8 cellular contexts compared by ENCODE assay signal in the genomic region with DNA sequence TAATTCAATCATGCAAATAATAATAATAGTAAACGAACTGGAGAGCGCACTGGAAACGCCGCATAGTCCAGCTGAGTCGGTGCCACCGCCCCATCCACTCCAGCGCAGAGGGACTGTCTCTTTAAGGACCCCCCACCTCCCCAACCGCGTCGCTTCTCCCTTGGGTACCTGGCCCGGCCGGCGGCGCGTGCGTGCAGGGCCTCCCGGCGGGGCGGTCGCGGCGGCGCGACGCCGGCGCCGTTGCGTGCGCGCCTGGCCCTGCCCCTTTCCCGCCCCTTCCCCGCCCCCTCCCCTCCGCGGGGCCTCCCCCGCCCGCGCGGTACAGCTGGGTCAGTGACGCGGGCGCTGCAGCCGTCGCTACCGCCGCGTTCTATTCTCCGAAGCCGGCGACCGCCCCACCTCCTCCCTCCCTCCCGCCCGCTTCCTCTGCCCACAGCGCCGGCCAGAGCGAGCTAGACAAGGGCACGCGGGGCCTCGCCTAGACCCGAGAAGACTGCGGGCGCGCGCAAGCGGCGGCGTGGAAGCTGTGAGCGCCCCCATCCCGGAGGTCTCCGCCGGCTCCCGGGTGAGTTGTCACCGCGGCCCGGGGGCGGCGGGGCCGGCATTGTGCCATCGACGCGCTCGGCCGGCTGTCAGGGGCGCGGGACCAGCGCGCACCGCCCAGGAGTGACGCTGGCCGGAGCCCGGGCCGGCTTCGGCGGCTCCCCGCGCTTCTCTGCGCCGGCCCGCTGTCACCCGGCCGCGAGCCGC. TPM values are rescaled to one million over a fixed set of nuclear protein-coding genes. Genes with fewer than 3 reads are reported as not detected.
DNase-seq lines count a peak whose midpoint lies in the region; ATAC-seq and TF ChIP-seq lines count a peak whose summit lies in the region.

A gene with protein sequence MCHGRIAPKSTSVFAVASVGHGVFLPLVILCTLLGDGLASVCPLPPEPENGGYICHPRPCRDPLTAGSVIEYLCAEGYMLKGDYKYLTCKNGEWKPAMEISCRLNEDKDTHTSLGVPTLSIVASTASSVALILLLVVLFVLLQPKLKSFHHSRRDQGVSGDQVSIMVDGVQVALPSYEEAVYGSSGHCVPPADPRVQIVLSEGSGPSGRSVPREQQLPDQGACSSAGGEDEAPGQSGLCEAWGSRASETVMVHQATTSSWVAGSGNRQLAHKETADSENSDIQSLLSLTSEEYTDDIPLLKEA (plus strand): TSS at position 333 of the 750 bp plus-strand sequence. CDS start 46,997 bp downstream, outside the sequence.

- H3K79me2 ChIP-seq in mammary epithelial cell (ENCODE audit: insufficient read depth, low read length) (peaks cover 49% of the 10 kb centered on the region), smooth muscle cell (ENCODE audit: low read depth) (peaks cover 44% of the 10 kb centered on the region)

- WGBS in mammary epithelial cell (ENCODE audit: low coverage, missing lambda C conversion rate) = under 1% methylated on average over 25 of the region's 103 CpGs
- 1% methylated on average over 51 of the region's 103 CpGs for WGBS in smooth muscle cell (ENCODE audit: low lambda C conversion rate)

- no TSS peak for BruUV-seq in mammary epithelial cell (replicated peaks; lab: Mats Ljungman, UMichigan)

- CTCF ChIA-PET in WTC11 (lab: Charles Lee) (interaction anchor here (0.9 to 1.6 kb wide), 4 partner anchors 17 to 116 kb away, joined by 4 to 5 read pairs (median 4); no protein-coding TSS in a partner anchor), mammary epithelial cell (lab: Charles Lee; ENCODE audit: low non-redundant PET) (no interaction called here)

- H3K4me1 Mint-ChIP-seq in WTC11 = peaks cover 45% of the 10 kb centered on the region

- H3K4me2 ChIP-seq in mammary epithelial cell (ENCODE audit: insufficient read depth, low read depth, low read length) (peak within 1 kb of the TSS; percentile 85), smooth muscle cell (peak within 1 kb of the TSS; percentile 100)

- peaks cover 39% of the 10 kb centered on the region for H3K4me1 ChIP-seq in mammary epithelial cell (ENCODE audit: insufficient read depth, low read length)
- peaks cover 49% of the 10 kb centered on the region for H3K4me1 ChIP-seq in smooth muscle cell (ENCODE audit: low read depth)

- DNase-seq in A172 (ENCODE audit: low spot score) (peak; percentile 42), NCI-H2227 (lab: John Stamatoyannopoulos, UW; ENCODE audit: unreplicated experiment) (peak; percentile 92), WTC11 (ENCODE audit: low spot score) (peak; percentile 81), mammary epithelial cell (peak; percentile 83), iPS-NIHi7 (ENCODE audit: extremely low spot score) (peak; percentile 93), smooth muscle cell (lab: John Stamatoyannopoulos, UW; ENCODE audit: unreplicated experiment) (peak; percentile 77)

- intact Hi-C loops in mammary epithelial cell (cut with micrococcal nuclease) = loop anchor here (1.0 to 2.0 kb wide), 3 partner anchors 27 to 106 kb away; no protein-coding TSS in a partner anchor

- H3K4me3 Mint-ChIP-seq in WTC11 = peak within 1 kb of the TSS; percentile 84

- H3K36me3 Mint-ChIP-seq in WTC11 = no peaks in the 10 kb centered on the region

- H3K9me3 Mint-ChIP-seq in WTC11 = no peaks in the 10 kb centered on the region

- TF ChIP-seq CTCF in WTC11 (IDR thresholded peaks at IDR 0.05) (no peak), mammary epithelial cell (conservative IDR thresholded peaks at IDR 0.05 in 1 of 2, IDR thresholded peaks at IDR 0.05 in 1 of 2; ENCODE audit: extremely low read depth in 1 of 2, insufficient read depth in 1 of 2, low read depth in 1 of 2, low read length in 2 of 2) (no peak), smooth muscle cell (IDR thresholded peaks at IDR 0.05; ENCODE audit: borderline replicate concordance, insufficient read depth, poor library complexity, severe bottlenecking) (no peak)

- H3K27me3 ChIP-seq in mammary epithelial cell (ENCODE audit: insufficient read depth, low read length) (no peaks in the 10 kb centered on the region), smooth muscle cell (ENCODE audit: low read depth) (no peaks in the 10 kb centered on the region)

- ATAC-seq in GM18868 (IDR thresholded peaks at IDR 0.05; ENCODE audit: unreplicated experiment) = peak; percentile 66
- peak; percentile 44 for ATAC-seq in HG03108 (IDR thresholded peaks at IDR 0.05; ENCODE audit: unreplicated experiment)
- peak; percentile 78 for ATAC-seq in WTC11

- H4K20me1 ChIP-seq in mammary epithelial cell (ENCODE audit: insufficient read depth, low read length) (no peaks in the 10 kb centered on the region), smooth muscle cell (ENCODE audit: low read depth) (peaks cover 44% of the 10 kb centered on the region)

- POLR2A ChIA-PET in WTC11 (lab: Charles Lee) = interaction anchor here (0.6 kb wide), 1 partner anchor 16 kb away, joined by 3 read pairs; no protein-coding TSS in a partner anchor

- in situ Hi-C loops in mammary epithelial cell (cut with MboI; ENCODE audit: low sequenced_read_pairs in 2 of 2) = no loop called here

- no peaks in the 10 kb centered on the region for H3K36me3 ChIP-seq in mammary epithelial cell (ENCODE audit: insufficient read depth, low read length)
- H3K36me3 ChIP-seq in smooth muscle cell (ENCODE audit: low read depth) = no peaks in the 10 kb centered on the region

- H3K27ac ChIP-seq in mammary epithelial cell (ENCODE audit: insufficient read depth, low read depth, low read length) (peak within 1 kb of the TSS; percentile 93), smooth muscle cell (ENCODE audit: low read depth) (peak within 1 kb of the TSS; percentile 91)

- peak within 1 kb of the TSS; percentile 96 for H3K9ac ChIP-seq in mammary epithelial cell (ENCODE audit: insufficient read depth, low read length)
- peak within 1 kb of the TSS; percentile 95 for H3K9ac ChIP-seq in smooth muscle cell (ENCODE audit: low read depth)

- H3K4me3 ChIP-seq in mammary epithelial cell (replicated peaks in 1 of 3; ENCODE audit: insufficient read depth in 1 of 3, low read depth in 2 of 3, low read length in 3 of 3) (peak within 1 kb of the TSS; percentile 78 to 82 (median 79)), smooth muscle cell (peak within 1 kb of the TSS; percentile 96)

- H2AFZ ChIP-seq in mammary epithelial cell (ENCODE audit: low read depth, low read length) = peak within 1 kb of the TSS; percentile 86
- H2AFZ ChIP-seq in smooth muscle cell (ENCODE audit: low read depth) = peak within 1 kb of the TSS; percentile 92

- peak within 1 kb of the TSS; percentile 60; the same call in 1 of the 2 replicates for H3K27ac Mint-ChIP-seq in WTC11

- H3K9me3 ChIP-seq in mammary epithelial cell (replicated peaks; ENCODE audit: insufficient read depth, low read length) (no peaks in the 10 kb centered on the region), smooth muscle cell (replicated peaks; ENCODE audit: low read depth) (no peaks in the 10 kb centered on the region)

- peaks cover 14% of the 10 kb centered on the region for H3F3A ChIP-seq in smooth muscle cell (ENCODE audit: low read depth)

- dilution Hi-C loops in mammary epithelial cell (cut with HindIII; ENCODE audit: low sequenced_read_pairs) = no loop called here

- H3K27me3 Mint-ChIP-seq in WTC11 (ENCODE audit: low read depth) = peaks cover 10% of the 10 kb centered on the region

TF ChIP-seq in WTC11, 78 proteins besides CTCF, POLR2A, EP300 and RAD21 (continues in another document):
- TF ChIP-seq SP1 (CRISPR knock-in tag; conservative IDR thresholded peaks at IDR 0.05) (peak; percentile 48; the same call in 1 of the 2 replicates), FOXK1 (CRISPR knock-in tag; IDR thresholded peaks at IDR 0.05) (0 out of 2 replicates have a peak, but pooled peaks have one; percentile 15), ZNF423 (CRISPR knock-in tag; IDR thresholded peaks at IDR 0.05) (peak; percentile 99), JAZF1 (CRISPR knock-in tag; IDR thresholded peaks at IDR 0.05) (no peak)
- TF ChIP-seq, protein P1, sequence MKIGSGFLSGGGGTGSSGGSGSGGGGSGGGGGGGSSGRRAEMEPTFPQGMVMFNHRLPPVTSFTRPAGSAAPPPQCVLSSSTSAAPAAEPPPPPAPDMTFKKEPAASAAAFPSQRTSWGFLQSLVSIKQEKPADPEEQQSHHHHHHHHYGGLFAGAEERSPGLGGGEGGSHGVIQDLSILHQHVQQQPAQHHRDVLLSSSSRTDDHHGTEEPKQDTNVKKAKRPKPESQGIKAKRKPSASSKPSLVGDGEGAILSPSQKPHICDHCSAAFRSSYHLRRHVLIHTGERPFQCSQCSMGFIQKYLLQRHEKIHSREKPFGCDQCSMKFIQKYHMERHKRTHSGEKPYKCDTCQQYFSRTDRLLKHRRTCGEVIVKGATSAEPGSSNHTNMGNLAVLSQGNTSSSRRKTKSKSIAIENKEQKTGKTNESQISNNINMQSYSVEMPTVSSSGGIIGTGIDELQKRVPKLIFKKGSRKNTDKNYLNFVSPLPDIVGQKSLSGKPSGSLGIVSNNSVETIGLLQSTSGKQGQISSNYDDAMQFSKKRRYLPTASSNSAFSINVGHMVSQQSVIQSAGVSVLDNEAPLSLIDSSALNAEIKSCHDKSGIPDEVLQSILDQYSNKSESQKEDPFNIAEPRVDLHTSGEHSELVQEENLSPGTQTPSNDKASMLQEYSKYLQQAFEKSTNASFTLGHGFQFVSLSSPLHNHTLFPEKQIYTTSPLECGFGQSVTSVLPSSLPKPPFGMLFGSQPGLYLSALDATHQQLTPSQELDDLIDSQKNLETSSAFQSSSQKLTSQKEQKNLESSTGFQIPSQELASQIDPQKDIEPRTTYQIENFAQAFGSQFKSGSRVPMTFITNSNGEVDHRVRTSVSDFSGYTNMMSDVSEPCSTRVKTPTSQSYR (CRISPR knock-in tag; IDR thresholded peaks at IDR 0.05) = no peak

RNA-seq across cellular contexts. Expression of the gene that starts here (rescaled TPM):
- 2.4 and 3.1 TPM in 2 replicates for total RNA-seq in A172 (2014; rRNA removed; shearing (Covaris generic))
- total RNA-seq in WTC11 (2021) (6.6 to 10.1 TPM (median 8.1 TPM) in 3 replicates), mammary epithelial cell (10 to 100 TPM; 34.8 to 45.6 TPM), smooth muscle cell (20.3 and 25.9 TPM in 2 replicates)
- polyA plus RNA-seq in mammary epithelial cell (17.1 TPM), smooth muscle cell (14.4 and 15.8 TPM in 2 replicates)
- 41.4 TPM for polyA minus RNA-seq in mammary epithelial cell

Comparison
In these comparisons a context has a peak if more than half of its experiments do, and no peak if none do; other contexts are left out.
1. Peak in every context shown above with its lines: DNase-seq, ATAC-seq, H3K4me3 ChIP-seq and H3K27ac ChIP-seq.
2. DNase-seq: peak in every context shown above with its lines; median percentile 93 in iPS-NIHi7; 92 in NCI-H2227; 83 in mammary epithelial cell; 81 in WTC11; 77 in smooth muscle cell; 42 in A172.